ENCODE assay signal across 9 cellular contexts in the genomic region with DNA sequence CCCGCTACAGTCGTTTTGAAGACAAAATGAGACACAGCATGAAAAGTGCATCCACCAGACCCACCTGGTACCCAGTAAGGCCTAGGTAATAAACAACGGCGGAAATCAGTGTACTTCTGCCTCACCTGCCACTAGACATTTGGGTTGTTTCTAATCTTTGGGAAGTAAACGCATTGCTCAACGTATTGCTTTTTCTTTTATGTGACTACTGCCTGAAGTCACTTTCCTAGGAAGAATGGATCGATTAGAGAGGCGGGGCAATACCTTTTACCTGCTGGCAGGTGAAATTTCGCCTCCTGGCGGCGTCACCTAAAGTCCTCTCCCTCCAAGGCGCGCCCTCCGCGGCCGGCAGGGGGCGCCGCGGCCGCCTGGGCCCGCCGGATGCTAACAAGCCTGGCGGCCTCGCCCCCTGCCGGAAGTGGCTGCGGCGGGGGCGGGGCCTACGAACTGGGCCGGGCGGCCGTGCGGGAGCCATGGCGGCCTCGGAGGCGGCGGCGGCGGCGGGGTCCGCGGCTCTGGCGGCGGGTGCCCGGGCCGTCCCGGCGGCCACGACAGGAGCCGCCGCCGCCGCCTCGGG. TPM values are rescaled to one million over a fixed set of nuclear protein-coding genes. Genes with fewer than 3 reads are reported as not detected.
DNase-seq lines count a peak whose midpoint lies in the region; ATAC-seq, FAIRE-seq and TF ChIP-seq lines count a peak whose summit lies in the region.
"Had no signal": no experiment of that assay in that cellular context is flagged by ENCODE, and none has a peak within 500 bp of the region (broad histone marks: within the 10 kb centered on the region; RNA-seq: fewer than 3 reads in every experiment).

Gene ATMIN (plus strand): TSS at position 445 of the 577 bp plus-strand sequence. CDS start 29 bp downstream, at position 474.

- H3K36me3 ChIP-seq in HepG2 (replicated peaks in 1 of 2; ENCODE audit: control insufficient read depth in 1 of 2, insufficient read depth in 2 of 2, low read length in 2 of 2), result peaks cover 0 to 8% of the 10 kb centered on the region in 2 experiments; a peak in 3 of 5 replicates

- DNase-seq in Ammon's horn (ENCODE audit: low spot score), result peak; percentile 84
- peak; percentile 57 for DNase-seq in NCI-H526 treated with DMSO at 0.1 percent for 48 hours (lab: John Stamatoyannopoulos, UW)
- DNase-seq in activated CD4-positive, alpha-beta T cell treated with anti-CD3 and anti-CD28 coated beads, Interleukin-2, amount 50 U/mL, for 24 hours (ENCODE audit: low read depth in 1 of 2, low spot score in 1 of 2), result peak; percentile 74 to 76
- DNase-seq in dermis blood vessel endothelial cell, result peak; percentile 91
- peak; percentile 83 for DNase-seq in HepG2 (ENCODE audit: low spot score)
- peak; percentile 86 to 89 for DNase-seq in stimulated activated CD4-positive, alpha-beta T cell treated with anti-CD3 and anti-CD28 coated beads, Interleukin-2, amount 100 ng/mL, for 48 hours

- POLR2A ChIA-PET in HepG2 (lab: Yijun Ruan, JAX), result interaction anchor here (0.6 to 2.2 kb wide), 3 partner anchors 42 to 163 kb away, joined by 3 to 21 read pairs (median 5); partner anchors contain the start of gene C16orf46

- peaks cover 2% of the 10 kb centered on the region; the same call in 1 of the 2 replicates for H4K20me1 ChIP-seq in HepG2 (ENCODE audit: insufficient read depth, low read length)

- H3K4me2 ChIP-seq in HepG2 (ENCODE audit: low read depth, low read length), result peak within 1 kb of the TSS; percentile 85

- TF ChIP-seq CTCF in HepG2 (CRISPR knock-in tag; IDR thresholded peaks at IDR 0.05), result peak; percentile 90

- TF ChIP-seq POLR2A in GM19193 (IDR thresholded peaks at IDR 0.05; ENCODE audit: extremely low read depth, insufficient read depth, insufficient read length) (peak; percentile 77), HepG2 (IDR thresholded peaks at IDR 0.05; ENCODE audit: insufficient read depth in 1 of 2, low read depth in 2 of 2, low read length in 2 of 2) (peak in 1 of 2 experiments; percentile 68; a peak in 2 of 4 replicates)

- BruUV-seq in HepG2 (replicated peaks; lab: Mats Ljungman, UMichigan), result no TSS peak

- H3K27ac ChIP-seq in HepG2 (ENCODE audit: extremely low read length, insufficient read depth, low read length), result peak within 1 kb of the TSS; percentile 60

- H3K9me3 ChIP-seq in HepG2 (ENCODE audit: low read length), result no peaks in the 10 kb centered on the region; the same call in 1 of the 2 replicates

- ATAC-seq in HG03442 (IDR thresholded peaks at IDR 0.05; ENCODE audit: unreplicated experiment) (peak; percentile 90), HepG2 (peak; percentile 91)

- TF ChIP-seq RAD21 in HepG2 (CRISPR knock-in tag; IDR thresholded peaks at IDR 0.05), result peak; percentile 96

- FAIRE-seq in HepG2 (lab: Jason Lieb, UNC), result peak; percentile 49
- FAIRE-seq: colon had no signal

- in situ Hi-C loops in HepG2 (cut with HindIII; ENCODE audit: extremely low pct_ligation_motif_present, low pct_unique_long_range_greater_than_20kb), result loop anchor here (25.0 kb wide), 1 partner anchor 702 kb away; no protein-coding TSS in a partner anchor

- peaks cover 22% of the 10 kb centered on the region for H3K4me1 ChIP-seq in HepG2 (ENCODE audit: insufficient read depth, low read length)

- intact Hi-C loops in HepG2 (cut with micrococcal nuclease; ENCODE audit: unreplicated experiment), result loop anchor here (1.0 to 10.0 kb wide), 6 partner anchors 31 to 702 kb away; partner anchors contain the start of genes C16orf46 and GCSH

- peaks cover 35% of the 10 kb centered on the region for H3K79me2 ChIP-seq in HepG2 (ENCODE audit: insufficient read depth, low read length)

- CTCF ChIA-PET in HepG2 (lab: Yijun Ruan, JAX; ENCODE audit: low intra/inter-chr PET ratio, low total read pairs), result interaction anchor here (1.3 to 3.7 kb wide), 7 partner anchors 30 to 703 kb away, joined by 5 to 26 read pairs (median 12); partner anchors contain the start of genes C16orf46, CENPN and CMC2

- peak in 1 of 2 experiments; percentile 52; a peak in 1 of 4 replicates for TF ChIP-seq EP300 in HepG2 (IDR thresholded peaks at IDR 0.05; ENCODE audit: low read depth in 2 of 2, low read length in 2 of 2)
- TF ChIP-seq EP300 in HepG2 (CRISPR knock-in tag; IDR thresholded peaks at IDR 0.05; ENCODE audit: borderline replicate concordance), result no peak

- no peaks in the 10 kb centered on the region; a peak in 1 of 5 replicates for H3K27me3 ChIP-seq in HepG2 (ENCODE audit: control insufficient read depth in 1 of 2, insufficient read depth in 2 of 2, low read length in 2 of 2)

- WGBS in HepG2 (ENCODE audit: low lambda C conversion rate), result 34% methylated on average over 9 of the region's 54 CpGs

- peak within 1 kb of the TSS; percentile 87 for H3K9ac ChIP-seq in HepG2 (ENCODE audit: insufficient read depth, low read depth, low read length)

- no peak within 1 kb of the TSS for H2AFZ ChIP-seq in HepG2 (ENCODE audit: low read length)

- peak within 1 kb of the TSS; percentile 87 to 93 (median 87) for H3K4me3 ChIP-seq in HepG2 (replicated peaks in 1 of 3; ENCODE audit: insufficient read depth in 1 of 3, low read depth in 2 of 3, low read length in 3 of 3)

TF ChIP-seq in HepG2, 621 proteins besides CTCF, POLR2A, EP300 and RAD21 (continues in another document):
- TF ChIP-seq KDM5B (CRISPR knock-in tag; IDR thresholded peaks at IDR 0.05; ENCODE audit: borderline replicate concordance) (peak; percentile 38; the same call in 1 of the 2 replicates), ZHX2 (IDR thresholded peaks at IDR 0.05; ENCODE audit: low read depth) (peak; percentile 18; the same call in 1 of the 2 replicates), ZHX2 (CRISPR knock-in tag; IDR thresholded peaks at IDR 0.05; ENCODE audit: borderline replicate concordance) (no peak), HNRNPH1 (optimal IDR thresholded peaks at IDR 0.05; ENCODE audit: low read depth, low read length) (no peak), HOXD1 (CRISPR knock-in tag; IDR thresholded peaks at IDR 0.05) (no peak)

RNA-seq across cellular contexts. Expression of gene ATMIN, which starts in this region (rescaled TPM):
- total RNA-seq in dermis blood vessel endothelial cell (40.0 and 43.9 TPM in 2 replicates), HepG2 (2016; rRNA removed; fragmentation: Illumina TruSeq; extraction: Trizol) (60.4 and 74.7 TPM in 2 replicates)
- 33.0 and 38.8 TPM in 2 replicates for total RNA-seq in HepG2 (2016; cell fraction: cytosol; rRNA removed; fragmentation: Illumina TruSeq; extraction: Trizol; ENCODE audit: low read depth)
- total RNA-seq in HepG2 (2016; cell fraction: insoluble cytoplasmic fraction; rRNA removed; fragmentation: Illumina TruSeq; extraction: Trizol), result 61.5 and 70.5 TPM in 2 replicates
- 116 and 141 TPM in 2 replicates for total RNA-seq in HepG2 (2016; cell fraction: membrane; rRNA removed; fragmentation: Illumina TruSeq; extraction: Trizol)
- 37.1 and 38.6 TPM in 2 replicates for total RNA-seq in HepG2 (2016; cell fraction: nucleus; rRNA removed; fragmentation: Illumina TruSeq; extraction: Trizol)
- 30.4 and 34.6 TPM in 2 replicates for polyA plus RNA-seq in HepG2 (2011; rRNA removed)
- polyA plus RNA-seq in HepG2 (2011; cell fraction: cytosol; rRNA removed), result 18.8 and 33.3 TPM in 2 replicates
- polyA plus RNA-seq in HepG2 (2011; cell fraction: nucleus; rRNA removed), result 12.4 and 15.2 TPM in 2 replicates
- polyA plus RNA-seq in HepG2 (2012), result 26.9 TPM in 2 replicates
- 52.2 and 56.7 TPM in 2 replicates for polyA plus RNA-seq in HepG2 (2016; cell fraction: cytosol; fragmentation: Illumina TruSeq; extraction: Trizol; ENCODE audit: low read depth)
- polyA plus RNA-seq in HepG2 (2016; cell fraction: insoluble cytoplasmic fraction; fragmentation: Illumina TruSeq; extraction: Trizol; ENCODE audit: low read depth), result 70.0 and 73.6 TPM in 2 replicates
- polyA plus RNA-seq in HepG2 (2016; cell fraction: membrane; fragmentation: Illumina TruSeq; extraction: Trizol; ENCODE audit: low read depth), result 113 and 129 TPM in 2 replicates
- polyA plus RNA-seq in HepG2 (2016; cell fraction: nucleus; fragmentation: Illumina TruSeq; extraction: Trizol; ENCODE audit: insufficient read depth, low read depth), result 53.5 and 53.8 TPM in 2 replicates
- 32.5 and 50.4 TPM in 2 replicates for polyA minus RNA-seq in HepG2 (2011; rRNA and poly(A)+ RNA removed; ENCODE audit: low replicate concordance)
- 25.9 and 27.0 TPM in 2 replicates for polyA minus RNA-seq in HepG2 (2011; cell fraction: cytosol; rRNA and poly(A)+ RNA removed)
- polyA minus RNA-seq in HepG2 (2011; cell fraction: nucleus; rRNA and poly(A)+ RNA removed), result 22.4 and 30.6 TPM in 2 replicates

Comparison
In these comparisons a context has a peak if more than half of its experiments do, and no peak if none do; other contexts are left out.
1. Peak in every context shown above with its lines: DNase-seq, ATAC-seq, H3K4me3 ChIP-seq and H3K27ac ChIP-seq.